24 cellular contexts compared by ENCODE assay signal in genomic region chr12:130687190-130687589, GRCh38. TPM values are rescaled to one million over a fixed set of nuclear protein-coding genes. Genes with fewer than 3 reads are reported as not detected.
"Had no signal": no experiment of that assay in that cellular context is flagged by ENCODE, and none has a peak within 500 bp of the region (broad histone marks: within the 10 kb centered on the region; RNA-seq: fewer than 3 reads in every experiment).

No MANE protein-coding gene starts in this region.

- H3K36me3 Mint-ChIP-seq: naive thymus-derived CD4-positive, alpha-beta T cell had no signal

- H3K9me3 Mint-ChIP-seq: endodermal cell; naive thymus-derived CD4-positive, alpha-beta T cell had no signal

- H3K27ac ChIP-seq: coronary artery, epithelial cell of prostate, esophagus squamous epithelium, gastrocnemius medialis, heart right ventricle, left lung, lower lobe of right lung had no signal

- H3K36me3 ChIP-seq: esophagus squamous epithelium, gastrocnemius medialis, heart right ventricle, left lung, lower lobe of right lung had no signal

- H3K9me3 ChIP-seq: esophagus squamous epithelium, gastrocnemius medialis, heart right ventricle, left lung, lower lobe of right lung had no signal

- ATAC-seq: gastrocnemius medialis; left lung; left ventricle myocardium superior; lower lobe of right lung; naive thymus-derived CD4-positive, alpha-beta T cell had no signal

- H3K4me3 ChIP-seq: coronary artery, esophagus squamous epithelium, gastrocnemius medialis, heart right ventricle, left lung, lower lobe of right lung had no signal

- H3K4me1 Mint-ChIP-seq: naive thymus-derived CD4-positive, alpha-beta T cell had no signal

- H3K4me3 Mint-ChIP-seq: endodermal cell; naive thymus-derived CD4-positive, alpha-beta T cell had no signal

- DNase-seq: dermis blood vessel endothelial cell; effector CD4-positive, alpha-beta T cell; effector memory CD4-positive, alpha-beta T cell; endodermal cell; erythroblast; esophagus squamous epithelium; foreskin fibroblast; foreskin melanocyte; gastrocnemius medialis; glutamatergic neuron; heart right ventricle; hippocampal formation; left cardiac atrium; left lung; left ventricle myocardium superior; lower lobe of right lung; mesenchymal stem cell; midbrain; naive thymus-derived CD4-positive, alpha-beta T cell had no signal

- H3K27ac Mint-ChIP-seq: endodermal cell; naive thymus-derived CD4-positive, alpha-beta T cell had no signal

RNA-seq across cellular contexts. Expression of gene RIMBP2, which starts 28.9 kb away (rescaled TPM):
- total RNA-seq: dermis blood vessel endothelial cell, glomerular endothelial cell, lung microvascular endothelial cell, mononuclear cell had no signal
- polyA plus RNA-seq: naive thymus-derived CD4-positive, alpha-beta T cell had no signal
